Comparison of ENCODE assay signal across 9 cellular contexts in genomic region chr20:5312518-5312917, GRCh38. TPM values are rescaled to one million over a fixed set of nuclear protein-coding genes. Genes with fewer than 3 reads are reported as not detected.
"Had no signal": no experiment of that assay in that cellular context is flagged by ENCODE, and none has a peak within 500 bp of the region (broad histone marks: within the 10 kb centered on the region; RNA-seq: fewer than 3 reads in every experiment).

No MANE protein-coding gene starts in this region.

- H3K27ac ChIP-seq: HL-60, KMS-11 had no signal

- FAIRE-seq: HTR-8/SVneo had no signal

- DNase-seq: Karpas-422, KBM-7, KG1 had no signal

- H3K9ac ChIP-seq: KMS-11 had no signal

- H3K4me2 ChIP-seq: KMS-11 had no signal

RNA-seq across cellular contexts. Expression of gene PROKR2, which starts 4.2 kb away (rescaled TPM):
- total RNA-seq: HT-29, HT1080 had no signal
- polyA plus RNA-seq: IgD-negative memory B cell had no signal
